In genomic region chr12:64476844-64477243, GRCh38 we compare ENCODE assay signal across 17 cellular contexts. TPM values are rescaled to one million over a fixed set of nuclear protein-coding genes. Genes with fewer than 3 reads are reported as not detected.
A peak's percentile ranks its signal among the peaks of the same experiment; 100 is the strongest.
DNase-seq lines count a peak whose midpoint lies in the region; ATAC-seq, FAIRE-seq and TF ChIP-seq lines count a peak whose summit lies in the region.
"Had no signal": no experiment of that assay in that cellular context is flagged by ENCODE, and none has a peak within 500 bp of the region (broad histone marks: within the 10 kb centered on the region; RNA-seq: fewer than 3 reads in every experiment).

No MANE protein-coding gene starts in this region.

- TF ChIP-seq POLR2A in HepG2 (IDR thresholded peaks at IDR 0.05; ENCODE audit: insufficient read depth in 1 of 2, low read depth in 2 of 2, low read length in 2 of 2): no peak
- no peak for TF ChIP-seq POLR2A in right lobe of liver (IDR thresholded peaks at IDR 0.05)
- no peak for TF ChIP-seq POLR2A in H1 (IDR thresholded peaks at IDR 0.05; ENCODE audit: control extremely low read depth in 1 of 2, low read depth in 2 of 2, low read length in 2 of 2)

- H3K9ac ChIP-seq in HepG2 (ENCODE audit: insufficient read depth, low read depth, low read length): no peak overlapping the region
- H3K9ac ChIP-seq in astrocyte (ENCODE audit: low read length): no peak overlapping the region
- no peak overlapping the region for H3K9ac ChIP-seq in H1 (replicated peaks in 1 of 4; ENCODE audit: extremely low read depth in 1 of 4, low read depth in 3 of 4, low read length in 3 of 4)
- H3K9ac ChIP-seq: BLaER1, KMS-11 had no signal

- POLR2A ChIA-PET in HepG2 (lab: Yijun Ruan, JAX): no interaction called here
- POLR2A ChIA-PET in H1 (lab: Charles Lee; ENCODE audit: partially characterized antibody): no interaction called here

- peaks cover 32% of the 10 kb centered on the region for H3K36me3 Mint-ChIP-seq in astrocyte (ENCODE audit: low read depth, unreplicated experiment)

- DNase-seq in HepG2 (ENCODE audit: low spot score) (no peak), right lobe of liver (no peak), astrocyte (ENCODE audit: low read depth) (no peak), H1 (ENCODE audit: low read depth in 1 of 2, low spot score in 2 of 2) (no peak), SW 1271 (lab: John Stamatoyannopoulos, UW) (no peak), NCI-H526 (lab: John Stamatoyannopoulos, UW) (no peak)
- no peak for DNase-seq in activated CD4-positive, alpha-beta T cell treated with anti-CD3 and anti-CD28 coated beads for 4 hours
- DNase-seq: CD4-positive, alpha-beta memory T cell; DMS153; DMS79; GDM1; HCEC 1CT had no signal

- H2BK12ac ChIP-seq in H1 (ENCODE audit: low read depth, low read length): no peak overlapping the region

- H3K36me3 ChIP-seq in HepG2 (replicated peaks in 1 of 2; ENCODE audit: control insufficient read depth in 1 of 2, insufficient read depth in 2 of 2, low read length in 2 of 2) (peaks cover 7 to 51% of the 10 kb centered on the region in 2 experiments), right lobe of liver (peaks cover 0 to 26% (median 10%) of the 10 kb centered on the region in 4 donors), astrocyte (ENCODE audit: insufficient read depth, low read length) (peaks cover 40% of the 10 kb centered on the region), H1 (ENCODE audit: control insufficient read depth in 2 of 4, insufficient read depth in 4 of 4, low read length in 3 of 4) (peaks cover 2 to 38% (median 23%) of the 10 kb centered on the region in 4 experiments; a peak in 7 of 8 replicates)

- no peaks in the 10 kb centered on the region for H3K23me2 ChIP-seq in H1 (ENCODE audit: low read depth, low read length)

- no peak overlapping the region for H3K23ac ChIP-seq in H1 (ENCODE audit: insufficient read length)

- H2BK120ac ChIP-seq in H1 (replicated peaks; ENCODE audit: low read depth, low read length): no peak overlapping the region

- H3K27ac Mint-ChIP-seq in astrocyte (ENCODE audit: unreplicated experiment): no peak overlapping the region

- H3K79me2 ChIP-seq in HepG2 (ENCODE audit: insufficient read depth, low read length) (peaks cover 8% of the 10 kb centered on the region), astrocyte (ENCODE audit: insufficient read depth, low read length) (peaks cover 36% of the 10 kb centered on the region), H1 (ENCODE audit: control insufficient read depth in 1 of 2, insufficient read depth in 2 of 2, low read length in 2 of 2) (peaks cover 0 to 12% of the 10 kb centered on the region in 2 experiments; a peak in 2 of 4 replicates)

- no peak overlapping the region for H2BK15ac ChIP-seq in H1 (ENCODE audit: low read length)

- peaks cover 4% of the 10 kb centered on the region; the same call in 1 of the 2 replicates for H3K79me1 ChIP-seq in H1 (ENCODE audit: low read depth, low read length)

- FAIRE-seq in HepG2 (lab: Jason Lieb, UNC) (peak; percentile 40), astrocyte (lab: Jason Lieb, UNC) (peak; percentile 13), H1 (lab: Jason Lieb, UNC) (no peak)
- FAIRE-seq: GM19239 had no signal

- no peak overlapping the region for H4K5ac ChIP-seq in H1 (ENCODE audit: insufficient read length, low read depth, low read length)

- H4K91ac ChIP-seq in H1 (replicated peaks; ENCODE audit: insufficient read length, low read length): no peak overlapping the region

- H3K4me1 ChIP-seq in HepG2 (ENCODE audit: insufficient read depth, low read length) (no peaks in the 10 kb centered on the region), right lobe of liver (no peaks in the 10 kb centered on the region), astrocyte (ENCODE audit: insufficient read depth, low read length) (no peaks in the 10 kb centered on the region), H1 (replicated peaks in 1 of 4; ENCODE audit: control insufficient read depth in 3 of 4, insufficient read depth in 4 of 4, low read length in 3 of 4) (no peaks in the 10 kb centered on the region)
- H3K4me1 ChIP-seq: BLaER1 had no signal

- BruUV-seq in HepG2 (replicated peaks; lab: Mats Ljungman, UMichigan): no TSS peak

- no peak for TF ChIP-seq EP300 in HepG2 (IDR thresholded peaks at IDR 0.05; ENCODE audit: low read depth in 2 of 2, low read length in 2 of 2)
- no peak for TF ChIP-seq EP300 in HepG2 (CRISPR knock-in tag; IDR thresholded peaks at IDR 0.05; ENCODE audit: borderline replicate concordance)
- no peak for TF ChIP-seq EP300 in H1 (IDR thresholded peaks at IDR 0.05; ENCODE audit: borderline replicate concordance in 1 of 2, low read depth in 2 of 2, low read length in 2 of 2)

- H3K56ac ChIP-seq in H1 (replicated peaks; ENCODE audit: insufficient read length, low read depth, low read length): no peak overlapping the region

- H3K4ac ChIP-seq in H1 (replicated peaks; ENCODE audit: insufficient read length, low read depth, low read length): no peak overlapping the region

- H3K4me3 ChIP-seq in HepG2 (replicated peaks in 1 of 3; ENCODE audit: insufficient read depth in 1 of 3, low read depth in 2 of 3, low read length in 3 of 3) (no peak overlapping the region), right lobe of liver (no peak overlapping the region), astrocyte (ENCODE audit: insufficient read depth, low read depth, low read length) (no peak overlapping the region), H1 (ENCODE audit: extremely low read depth in 1 of 4, insufficient read depth in 2 of 4, low read depth in 3 of 4, low read length in 4 of 4) (no peak overlapping the region)
- H3K4me3 ChIP-seq: BLaER1 had no signal

- no peak overlapping the region for H2AK5ac ChIP-seq in H1 (ENCODE audit: low read depth, low read length)

- H3K27ac ChIP-seq in HepG2 (ENCODE audit: extremely low read length, insufficient read depth, low read length) (no peak overlapping the region), right lobe of liver (no peak overlapping the region), astrocyte (ENCODE audit: low read depth, low read length) (no peak overlapping the region), H1 (ENCODE audit: low read depth, low read length) (no peak overlapping the region)
- H3K27ac ChIP-seq: 22Rv1, BLaER1, KMS-11 had no signal

- H3K4me3 Mint-ChIP-seq in astrocyte (ENCODE audit: unreplicated experiment): no peak overlapping the region
- H3K4me3 Mint-ChIP-seq: CD14-positive monocyte; CD4-positive, alpha-beta memory T cell had no signal

- H3K4me1 Mint-ChIP-seq in astrocyte (ENCODE audit: low read depth, unreplicated experiment): peaks cover 2% of the 10 kb centered on the region
- H3K4me1 Mint-ChIP-seq: CD14-positive monocyte had no signal

- no peak for TF ChIP-seq CTCF in HepG2 (CRISPR knock-in tag; IDR thresholded peaks at IDR 0.05)
- no peak for TF ChIP-seq CTCF in right lobe of liver (IDR thresholded peaks at IDR 0.05)
- no peak for TF ChIP-seq CTCF in astrocyte (IDR thresholded peaks at IDR 0.05; ENCODE audit: insufficient read depth, low read depth, low read length)
- TF ChIP-seq CTCF in H1 (IDR thresholded peaks at IDR 0.05; ENCODE audit: control extremely low read depth in 1 of 3, insufficient read depth in 1 of 3, low read depth in 1 of 3, low read length in 3 of 3): no peak

- H3K4me2 ChIP-seq in HepG2 (ENCODE audit: low read depth, low read length) (no peak overlapping the region), astrocyte (ENCODE audit: low read length) (no peak overlapping the region), H1 (ENCODE audit: insufficient read depth in 1 of 2, low read depth in 2 of 2, low read length in 2 of 2) (no peak overlapping the region)
- H3K4me2 ChIP-seq: BLaER1, KMS-11 had no signal

- ATAC-seq in HepG2: no peak
- ATAC-seq in right lobe of liver: no peak

- H2BK5ac ChIP-seq in H1 (ENCODE audit: low read depth, low read length): no peak overlapping the region

- H3K14ac ChIP-seq in H1 (ENCODE audit: insufficient read length): no peak overlapping the region

- intact Hi-C loops in HepG2 (cut with micrococcal nuclease; ENCODE audit: unreplicated experiment) (no loop called here), right lobe of liver (cut with DNase I) (loop anchor here in 1 of 2 donors (10.0 kb wide), 1 partner anchor 52 kb away; no protein-coding TSS in a partner anchor)

- H2AFZ ChIP-seq in HepG2 (ENCODE audit: low read length): no peak overlapping the region
- H2AFZ ChIP-seq in astrocyte (ENCODE audit: low read depth, low read length): no peak overlapping the region
- H2AFZ ChIP-seq in H1 (ENCODE audit: low read length): no peak overlapping the region

- in situ Hi-C loops in HepG2 (cut with HindIII; ENCODE audit: extremely low pct_ligation_motif_present, low pct_unique_long_range_greater_than_20kb): no loop called here

- no peaks in the 10 kb centered on the region for H3K9me3 ChIP-seq in HepG2 (ENCODE audit: low read length)
- peaks cover 0 to 2% (median 0%) of the 10 kb centered on the region in 4 donors for H3K9me3 ChIP-seq in right lobe of liver
- peaks cover 2% of the 10 kb centered on the region for H3K9me3 ChIP-seq in astrocyte (ENCODE audit: insufficient read depth, low read depth, low read length)
- H3K9me3 ChIP-seq in H1 (ENCODE audit: insufficient read depth in 2 of 2, low read depth in 1 of 2, low read length in 1 of 2): peaks cover 3 to 12% of the 10 kb centered on the region in 2 experiments; a peak in 3 of 4 replicates

- H3K9me3 Mint-ChIP-seq in astrocyte (ENCODE audit: unreplicated experiment): peaks cover 6% of the 10 kb centered on the region

- H2BK20ac ChIP-seq in H1 (ENCODE audit: low read length): no peak overlapping the region

- TF ChIP-seq RAD21 in HepG2 (CRISPR knock-in tag; IDR thresholded peaks at IDR 0.05): no peak
- TF ChIP-seq RAD21 in H1 (IDR thresholded peaks at IDR 0.05 in 1 of 2, conservative IDR thresholded peaks at IDR 0.05 in 1 of 2; ENCODE audit: low read depth in 2 of 2, low read length in 2 of 2): no peak

- CTCF ChIA-PET in HepG2 (lab: Yijun Ruan, JAX; ENCODE audit: low intra/inter-chr PET ratio, low total read pairs) (no interaction called here), H1 (lab: Charles Lee; ENCODE audit: partially characterized antibody) (no interaction called here)

- H3K18ac ChIP-seq in H1 (ENCODE audit: extremely low read depth, low read length): no peak overlapping the region

- H4K20me1 ChIP-seq in HepG2 (ENCODE audit: insufficient read depth, low read length): no peaks in the 10 kb centered on the region
- H4K20me1 ChIP-seq in astrocyte (ENCODE audit: insufficient read depth, low read length): peaks cover 28% of the 10 kb centered on the region
- no peaks in the 10 kb centered on the region for H4K20me1 ChIP-seq in H1 (replicated peaks in 1 of 2; ENCODE audit: control insufficient read depth in 1 of 2, insufficient read depth in 2 of 2, low read length in 2 of 2)
- H4K20me1 ChIP-seq: BLaER1 had no signal

- H3K27me3 ChIP-seq in HepG2 (ENCODE audit: control insufficient read depth in 1 of 2, insufficient read depth in 2 of 2, low read length in 2 of 2) (no peaks in the 10 kb centered on the region), right lobe of liver (no peaks in the 10 kb centered on the region), astrocyte (ENCODE audit: insufficient read depth, low read length) (no peaks in the 10 kb centered on the region), H1 (replicated peaks in 1 of 4; ENCODE audit: control insufficient read depth in 3 of 4, extremely low read depth in 1 of 4, insufficient read depth in 3 of 4, low read length in 3 of 4) (no peaks in the 10 kb centered on the region)
- H3K27me3 ChIP-seq: BLaER1 had no signal

- no peak overlapping the region for H4K8ac ChIP-seq in H1 (ENCODE audit: extremely low read depth, insufficient read depth, low read length)

- no peaks in the 10 kb centered on the region for H3K27me3 Mint-ChIP-seq in astrocyte (ENCODE audit: low read depth, unreplicated experiment)
- H3K27me3 Mint-ChIP-seq: CD4-positive, alpha-beta memory T cell had no signal

- 99% methylated on average over 2 of the region's 2 CpGs for WGBS in HepG2 (ENCODE audit: low lambda C conversion rate)
- 100% methylated on average over 2 of the region's 2 CpGs for WGBS in right lobe of liver (ENCODE audit: insufficient coverage, low coverage, low lambda C conversion rate, missing lambda C conversion rate)
- 100% methylated on average over 2 of the region's 2 CpGs; no CpG with 5 or more reads in 1 of the 2 experiments for WGBS in H1 (ENCODE audit: extremely low coverage in 1 of 2, insufficient coverage in 1 of 2, insufficient read length in 1 of 2, insufficient replicate concordance in 2 of 2, low coverage in 1 of 2, low lambda C conversion rate in 2 of 2, missing lambda C conversion rate in 1 of 2), 2 experiments

RNA-seq across cellular contexts. Expression of gene TBK1, which starts 24.9 kb away (rescaled TPM):
- 25.2 and 35.1 TPM in 2 replicates for total RNA-seq in HepG2 (2016; rRNA removed; fragmentation: Illumina TruSeq; extraction: Trizol)
- 4.1 and 5.1 TPM in 2 replicates for total RNA-seq in HepG2 (2016; cell fraction: cytosol; rRNA removed; fragmentation: Illumina TruSeq; extraction: Trizol; ENCODE audit: low read depth)
- 26.1 and 35.7 TPM in 2 replicates for total RNA-seq in HepG2 (2016; cell fraction: insoluble cytoplasmic fraction; rRNA removed; fragmentation: Illumina TruSeq; extraction: Trizol)
- total RNA-seq in HepG2 (2016; cell fraction: membrane; rRNA removed; fragmentation: Illumina TruSeq; extraction: Trizol): 9.1 and 10.7 TPM in 2 replicates
- total RNA-seq in HepG2 (2016; cell fraction: nucleus; rRNA removed; fragmentation: Illumina TruSeq; extraction: Trizol): 27.9 and 29.9 TPM in 2 replicates
- 7.4 and 10.3 TPM in 2 replicates for polyA plus RNA-seq in HepG2 (2011; rRNA removed)
- polyA plus RNA-seq in HepG2 (2011; cell fraction: cytosol; rRNA removed): 2.6 and 4.7 TPM in 2 replicates
- polyA plus RNA-seq in HepG2 (2011; cell fraction: nucleus; rRNA removed): 5.4 and 7.0 TPM in 2 replicates
- polyA plus RNA-seq in HepG2 (2012): 11.9 and 14.4 TPM in 2 replicates
- polyA plus RNA-seq in HepG2 (2016; cell fraction: cytosol; fragmentation: Illumina TruSeq; extraction: Trizol; ENCODE audit: low read depth): 1.2 and 1.5 TPM in 2 replicates
- polyA plus RNA-seq in HepG2 (2016; cell fraction: insoluble cytoplasmic fraction; fragmentation: Illumina TruSeq; extraction: Trizol; ENCODE audit: low read depth): 30.1 and 30.9 TPM in 2 replicates
- polyA plus RNA-seq in HepG2 (2016; cell fraction: membrane; fragmentation: Illumina TruSeq; extraction: Trizol; ENCODE audit: low read depth): 3.0 and 3.8 TPM in 2 replicates
- polyA plus RNA-seq in HepG2 (2016; cell fraction: nucleus; fragmentation: Illumina TruSeq; extraction: Trizol; ENCODE audit: insufficient read depth, low read depth): 36.9 and 38.5 TPM in 2 replicates
- polyA minus RNA-seq in HepG2 (2011; rRNA and poly(A)+ RNA removed; ENCODE audit: low replicate concordance): 2.3 and 5.9 TPM in 2 replicates
- polyA minus RNA-seq in HepG2 (2011; cell fraction: cytosol; rRNA and poly(A)+ RNA removed): 6.1 and 6.8 TPM in 2 replicates
- polyA minus RNA-seq in HepG2 (2011; cell fraction: nucleus; rRNA and poly(A)+ RNA removed): 33.8 and 36.3 TPM in 2 replicates
- 10 to 100 TPM in 5 of 6 experiments, 1 to 10 TPM in 1; 9.0 to 21.8 (median 14.0) TPM for total RNA-seq in right lobe of liver
- total RNA-seq in astrocyte: 19.1 and 23.7 TPM in 2 replicates
- 19.2 and 20.4 TPM in 2 replicates for total RNA-seq in H1 (2021; fragmentation: NEBNext Ultra II Directional; extraction: Animal tissue kit (Norgen Biotek cat#: 25700))
- polyA plus RNA-seq in H1 (2011; rRNA removed): 2.7 and 5.3 TPM in 2 replicates
- 8.7 TPM for polyA plus RNA-seq in H1 (2011; cell fraction: cytosol; rRNA removed)
- polyA plus RNA-seq in H1 (2011; cell fraction: nucleus; rRNA removed): 1.9 TPM
- 7.9 to 17.8 TPM (median 9.0 TPM) in 4 replicates for polyA plus RNA-seq in H1 (2012, experiment 1 of 2)
- 1.00 TPM for polyA plus RNA-seq in H1 (2012, experiment 2 of 2)
- 14.9 TPM for polyA plus RNA-seq in H1 (2013, experiment 1 of 2)
- polyA plus RNA-seq in H1 (2013, experiment 2 of 2): 14.1 TPM
- polyA minus RNA-seq in H1 (2011; rRNA and poly(A)+ RNA removed): 4.3 and 6.2 TPM in 2 replicates
- 7.9 TPM for polyA minus RNA-seq in H1 (2011; cell fraction: cytosol; rRNA and poly(A)+ RNA removed)
- 16.1 TPM for polyA minus RNA-seq in H1 (2011; cell fraction: nucleus; rRNA and poly(A)+ RNA removed)

Comparison
In these comparisons a context has a peak if more than half of its experiments do, and no peak if none do; other contexts are left out.
1. Of the 41 proteins assayed by ChIP-seq in both HepG2 and H1: peak only in HepG2: none; only in H1: KDM1A; in both: none; in neither: 40.